ENCODE assay signal across 9 cellular contexts in the genomic region with DNA sequence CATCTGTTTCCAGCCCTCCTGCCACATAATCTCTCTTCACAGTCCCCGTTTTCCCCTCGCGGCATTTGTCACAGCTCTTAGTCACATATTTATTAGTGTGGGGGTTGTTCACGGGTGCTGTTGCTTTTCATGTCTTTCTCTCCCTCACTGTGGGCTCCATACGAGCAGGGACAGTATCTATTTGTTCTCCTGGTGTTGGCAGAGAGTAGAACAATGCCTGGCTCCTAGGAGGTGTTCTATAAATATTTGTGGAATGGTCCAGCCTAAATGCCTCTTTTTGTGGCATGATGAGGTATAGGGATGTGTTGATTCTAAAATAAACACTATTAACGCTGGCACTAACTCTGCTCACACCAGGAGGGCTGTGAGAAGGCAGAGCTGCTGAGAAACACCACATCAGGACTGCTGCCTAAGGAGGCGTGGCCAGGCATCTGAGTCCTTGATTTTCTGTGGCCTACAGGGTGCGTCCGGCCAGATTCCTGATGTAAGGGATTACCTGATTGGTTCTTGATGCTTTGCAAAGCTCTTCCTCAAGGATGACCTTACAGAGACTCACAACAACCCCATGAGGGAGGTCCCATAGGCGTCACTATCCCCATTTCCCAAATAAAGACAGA.
DNase-seq lines count a peak whose midpoint lies in the region; ATAC-seq and TF ChIP-seq lines count a peak whose summit lies in the region.
"Had no signal": no experiment of that assay in that cellular context is flagged by ENCODE, and none has a peak within 500 bp of the region (broad histone marks: within the 10 kb centered on the region; RNA-seq: fewer than 3 reads in every experiment).

No MANE protein-coding gene starts in this region.

- H3K27ac Mint-ChIP-seq in Caco-2 (ENCODE audit: unreplicated experiment): no peak overlapping the region

- CTCF ChIA-PET in Caco-2 (lab: Charles Lee): no interaction called here

- H3K9me2 ChIP-seq in GM23248 (ENCODE audit: insufficient read depth): no peaks in the 10 kb centered on the region

- intact Hi-C loops in Caco-2 (cut with micrococcal nuclease; ENCODE audit: unreplicated experiment): no loop called here

- TF ChIP-seq CTCF in fibroblast of pulmonary artery (IDR thresholded peaks at IDR 0.05; ENCODE audit: low read length, missing control alignments) (no peak), coronary artery (IDR thresholded peaks at IDR 0.05) (no peak), Caco-2 (IDR thresholded peaks at IDR 0.05; ENCODE audit: insufficient read depth in 1 of 2, low read depth in 1 of 2, low read length in 1 of 2, severe bottlenecking in 1 of 2, unreplicated experiment in 1 of 2) (no peak)

- H3K27me3 Mint-ChIP-seq in Caco-2 (ENCODE audit: insufficient read depth, unreplicated experiment): peaks cover 5% of the 10 kb centered on the region

- no peaks in the 10 kb centered on the region for H3K4me1 ChIP-seq in GM23248 (ENCODE audit: insufficient read depth)
- no peaks in the 10 kb centered on the region for H3K4me1 ChIP-seq in Caco-2

- DNase-seq in GM23248: peak; percentile 44
- peak; percentile 95 for DNase-seq in NCI-H345 treated with DMSO at 0.1 percent for 48 hours (lab: John Stamatoyannopoulos, UW; ENCODE audit: unreplicated experiment)
- DNase-seq in fibroblast of pulmonary artery (ENCODE audit: low read depth): peak; percentile 7
- DNase-seq in renal cortical epithelial cell (ENCODE audit: low read depth): peak; percentile 23
- DNase-seq in coronary artery (ENCODE audit: low spot score): no peak
- DNase-seq in Caco-2: no peak
- DNase-seq: SW 1271 had no signal

- no peak overlapping the region for H3K9ac ChIP-seq in GM23248

- H3K9me3 ChIP-seq in GM23248 (ENCODE audit: low read depth) (no peaks in the 10 kb centered on the region), Caco-2 (no peaks in the 10 kb centered on the region)

- no peaks in the 10 kb centered on the region for H3F3A ChIP-seq in GM23248 (ENCODE audit: insufficient read depth)

- no peak overlapping the region for H3K4me2 ChIP-seq in GM23248 (ENCODE audit: unreplicated experiment)

- no peaks in the 10 kb centered on the region for H3K79me2 ChIP-seq in GM23248 (ENCODE audit: insufficient read depth)

- 29 to 32% methylated on average over 10 of the region's 10 CpGs for WGBS in GM23248 (ENCODE audit: low coverage in 1 of 2, low lambda C conversion rate in 2 of 2, missing lambda C conversion rate in 2 of 2), 2 experiments

- peaks cover 30% of the 10 kb centered on the region for H3K9me3 Mint-ChIP-seq in Caco-2 (ENCODE audit: unreplicated experiment)

- no peaks in the 10 kb centered on the region for H3K36me3 Mint-ChIP-seq in Caco-2 (ENCODE audit: insufficient read depth, unreplicated experiment)

- no peaks in the 10 kb centered on the region for H3K36me3 ChIP-seq in GM23248 (ENCODE audit: low read depth)
- no peaks in the 10 kb centered on the region for H3K36me3 ChIP-seq in Caco-2 (ENCODE audit: control insufficient read depth, insufficient read depth, low read length)

- H3K27ac ChIP-seq in GM23248: no peak overlapping the region
- no peak overlapping the region for H3K27ac ChIP-seq in coronary artery

- no peak overlapping the region for H3K4me3 Mint-ChIP-seq in Caco-2 (ENCODE audit: unreplicated experiment)

- H3K27me3 ChIP-seq in GM23248 (replicated peaks; ENCODE audit: insufficient read depth) (0 out of 2 replicates have a peak, but pooled peaks cover 3% of the 10 kb centered on the region), Caco-2 (replicated peaks; ENCODE audit: control insufficient read depth, insufficient read depth, low read length) (no peaks in the 10 kb centered on the region)

- H3K4me3 ChIP-seq in GM23248 (no peak overlapping the region), fibroblast of pulmonary artery (replicated peaks; ENCODE audit: low read depth, low read length) (no peak overlapping the region), coronary artery (no peak overlapping the region), Caco-2 (ENCODE audit: low read depth, low read length) (no peak overlapping the region)

- POLR2A ChIA-PET in Caco-2 (lab: Charles Lee): interaction anchor here (0.5 kb wide), 1 partner anchor 1227 kb away, joined by 4 read pairs; no protein-coding TSS in a partner anchor

- H3K4me1 Mint-ChIP-seq in Caco-2 (ENCODE audit: low read depth, unreplicated experiment): no peaks in the 10 kb centered on the region

- BruUV-seq in Caco-2 (replicated peaks; lab: Mats Ljungman, UMichigan): no TSS peak

- in situ Hi-C loops in GM23248 (cut with MboI): loop anchor here (25.0 kb wide), 2 partner anchors 630 to 1220 kb away; no protein-coding TSS in a partner anchor

- H2AFZ ChIP-seq in GM23248: no peak overlapping the region

- ATAC-seq in GM18498 (IDR thresholded peaks at IDR 0.05; ENCODE audit: unreplicated experiment) (no peak), HG03342 (IDR thresholded peaks at IDR 0.05; ENCODE audit: unreplicated experiment) (no peak)

- no peaks in the 10 kb centered on the region for H4K20me1 ChIP-seq in GM23248 (ENCODE audit: insufficient read depth)

Comparison
In these comparisons a context has a peak if more than half of its experiments do, and no peak if none do; other contexts are left out.
1. DNase-seq: peak in GM23248 (single experiment), NCI-H345 treated with DMSO at 0.1 percent for 48 hours (single experiment), fibroblast of pulmonary artery (single experiment) and renal cortical epithelial cell (single experiment); none in coronary artery (single experiment) and Caco-2 (0 of 2).